Comparison of ENCODE assay signal across 8 cellular contexts in the genomic region with DNA sequence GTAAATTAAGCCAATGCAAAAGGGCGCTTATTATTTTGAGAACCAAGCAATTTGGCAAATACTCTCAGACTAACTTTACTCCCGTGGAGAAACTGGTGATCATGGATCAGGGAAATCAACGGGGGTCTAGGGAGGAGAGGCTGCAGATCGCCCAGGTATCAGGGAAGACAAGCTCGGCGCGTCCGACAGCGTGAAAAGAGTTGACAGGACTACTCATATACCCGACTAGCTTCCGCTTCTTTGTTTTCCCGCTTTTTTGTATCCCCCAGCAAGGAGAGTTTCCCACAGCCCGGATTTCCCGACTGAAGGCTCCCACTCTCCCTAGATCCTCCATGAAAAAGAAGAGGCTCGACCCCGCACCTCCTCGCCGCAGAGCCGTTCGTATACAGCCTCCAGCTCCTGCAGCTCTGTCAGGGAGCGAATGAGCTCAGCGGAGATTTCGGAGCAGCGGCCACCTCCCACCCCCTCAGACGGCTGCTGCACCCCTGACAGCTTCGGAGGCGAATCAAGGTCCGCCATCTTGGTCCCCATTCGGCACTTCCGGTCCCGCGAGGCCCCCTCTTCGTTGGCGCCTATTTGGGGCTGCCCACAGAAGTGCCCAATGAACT. TPM values are rescaled to one million over a fixed set of nuclear protein-coding genes. Genes with fewer than 3 reads are reported as not detected.
DNase-seq lines count a peak whose midpoint lies in the region; ATAC-seq and TF ChIP-seq lines count a peak whose summit lies in the region.

COG4 (minus strand) TSS at position 542 of the 608 bp plus-strand sequence; CDS start at position 531, 11 bp downstream.

- DNase-seq in DMS114 treated with DMSO at 0.1 percent for 48 hours (lab: John Stamatoyannopoulos, UW; ENCODE audit: unreplicated experiment) (peak; percentile 72), MG63 (peak; percentile 68), head of caudate nucleus (peak; percentile 82 to 96 (median 91)), osteocyte (ENCODE audit: extremely low spot score, unreplicated experiment) (peak; percentile 94)
- peak; percentile 91 for DNase-seq in activated naive CD8-positive, alpha-beta T cell treated with anti-CD3 and anti-CD28 coated beads for 36 hours

- H3K27ac ChIP-seq in SU-DHL-6 (ENCODE audit: low read depth, low read length) (peak within 1 kb of the TSS; percentile 89), thymus (ENCODE audit: low read depth) (peak within 1 kb of the TSS; percentile 97)

- H3K9me3 Mint-ChIP-seq in activated naive CD8-positive, alpha-beta T cell treated with anti-CD3 and anti-CD28 coated beads for 36 hours, result no peaks in the 10 kb centered on the region
- H3K9me3 Mint-ChIP-seq in osteocyte (ENCODE audit: unreplicated experiment), result no peaks in the 10 kb centered on the region

- peak within 1 kb of the TSS; percentile 85 for H3K9ac ChIP-seq in SU-DHL-6 (ENCODE audit: low read length)

- H3K4me2 ChIP-seq in SU-DHL-6 (ENCODE audit: low read depth, low read length, poor library complexity, severe bottlenecking), result peak within 1 kb of the TSS; percentile 78

- H3K4me3 ChIP-seq in MG63 (peak within 1 kb of the TSS; percentile 79), SU-DHL-6 (ENCODE audit: insufficient read depth, low read length, poor library complexity, severe bottlenecking) (peak within 1 kb of the TSS; percentile 68), thymus (ENCODE audit: low read length) (peak within 1 kb of the TSS; percentile 93)

- H4K20me1 ChIP-seq in SU-DHL-6 (ENCODE audit: low read depth, low read length), result peaks cover 20% of the 10 kb centered on the region

- H3K36me3 ChIP-seq in MG63 (peaks cover 27% of the 10 kb centered on the region), SU-DHL-6 (ENCODE audit: low read length) (peaks cover 19% of the 10 kb centered on the region), thymus (ENCODE audit: control insufficient read depth, insufficient read depth) (peaks cover 12% of the 10 kb centered on the region)

- peaks cover 64% of the 10 kb centered on the region for H3K79me2 ChIP-seq in SU-DHL-6 (ENCODE audit: insufficient read depth, low read length)

- no peaks in the 10 kb centered on the region for H3K27me3 ChIP-seq in MG63
- H3K27me3 ChIP-seq in SU-DHL-6 (ENCODE audit: low read length), result no peaks in the 10 kb centered on the region
- H3K27me3 ChIP-seq in thymus (ENCODE audit: control insufficient read depth, insufficient read depth), result no peaks in the 10 kb centered on the region

- peaks cover 37% of the 10 kb centered on the region for H3F3A ChIP-seq in SU-DHL-6 (ENCODE audit: insufficient read depth)

- peak; percentile 70 for ATAC-seq in GM21737 (IDR thresholded peaks at IDR 0.05; ENCODE audit: unreplicated experiment)

- no peaks in the 10 kb centered on the region for H3K27me3 Mint-ChIP-seq in activated naive CD8-positive, alpha-beta T cell treated with anti-CD3 and anti-CD28 coated beads for 36 hours
- no peaks in the 10 kb centered on the region for H3K27me3 Mint-ChIP-seq in osteocyte (ENCODE audit: unreplicated experiment)

- peaks cover 40% of the 10 kb centered on the region for H3K36me3 Mint-ChIP-seq in activated naive CD8-positive, alpha-beta T cell treated with anti-CD3 and anti-CD28 coated beads for 36 hours
- H3K36me3 Mint-ChIP-seq in osteocyte (ENCODE audit: unreplicated experiment), result peaks cover 18% of the 10 kb centered on the region

- peak within 1 kb of the TSS; percentile 98 for H3K27ac Mint-ChIP-seq in activated naive CD8-positive, alpha-beta T cell treated with anti-CD3 and anti-CD28 coated beads for 36 hours
- H3K27ac Mint-ChIP-seq in osteocyte (ENCODE audit: unreplicated experiment), result peak within 1 kb of the TSS; percentile 95

- H3K4me3 Mint-ChIP-seq in activated naive CD8-positive, alpha-beta T cell treated with anti-CD3 and anti-CD28 coated beads for 36 hours, result peak within 1 kb of the TSS; percentile 94
- H3K4me3 Mint-ChIP-seq in osteocyte (ENCODE audit: unreplicated experiment), result peak within 1 kb of the TSS; percentile 91

- H3K4me1 ChIP-seq in thymus (ENCODE audit: control insufficient read depth, insufficient read depth, low read length), result peaks cover 13% of the 10 kb centered on the region

- H3K9me3 ChIP-seq in MG63 (no peaks in the 10 kb centered on the region), SU-DHL-6 (ENCODE audit: insufficient read depth, low read length) (no peaks in the 10 kb centered on the region), thymus (ENCODE audit: control insufficient read depth) (no peaks in the 10 kb centered on the region)

- intact Hi-C loops in head of caudate nucleus (cut with DNase I), result loop anchor here (5.0 to 10.0 kb wide), 3 partner anchors 88 to 141 kb away; partner anchors contain the start of gene ST3GAL2

- H3K4me1 Mint-ChIP-seq in activated naive CD8-positive, alpha-beta T cell treated with anti-CD3 and anti-CD28 coated beads for 36 hours, result peaks cover 38% of the 10 kb centered on the region
- peaks cover 51% of the 10 kb centered on the region for H3K4me1 Mint-ChIP-seq in osteocyte (ENCODE audit: unreplicated experiment)

- no peaks in the 10 kb centered on the region for H3K9me2 ChIP-seq in SU-DHL-6 (replicated peaks; ENCODE audit: insufficient read depth, low read length)

- TF ChIP-seq CTCF in SU-DHL-6 (IDR thresholded peaks at IDR 0.05; ENCODE audit: insufficient read depth, low read length, poor library complexity, severe bottlenecking), result no peak
- TF ChIP-seq CTCF in osteocyte (IDR thresholded peaks at IDR 0.05), result no peak

- WGBS in thymus, result under 1% methylated on average over 34 of the region's 34 CpGs

- H2AFZ ChIP-seq in SU-DHL-6 (ENCODE audit: low read depth, low read length, severe bottlenecking), result peak within 1 kb of the TSS; percentile 62

RNA-seq across cellular contexts. Expression of gene COG4, which starts in this region (rescaled TPM):
- 48.5 and 61.4 TPM in 2 replicates for total RNA-seq in MG63 (2014; rRNA removed; shearing (Covaris generic); ENCODE audit: low replicate concordance)
- total RNA-seq in activated naive CD8-positive, alpha-beta T cell treated with anti-CD3 and anti-CD28 coated beads for 36 hours, result 10 to 100 TPM; 45.5 TPM
- 69.9 and 75.8 TPM in 2 replicates for total RNA-seq in osteocyte
- polyA plus RNA-seq in thymus, result 63.3 TPM

Comparison
In these comparisons a context has a peak if more than half of its experiments do, and no peak if none do; other contexts are left out.
1. Peak in every context shown above with its lines: DNase-seq, ATAC-seq, H3K4me3 ChIP-seq and H3K27ac ChIP-seq.